8 cellular contexts compared by ENCODE assay signal in genomic region chr7:54664235-54665228, GRCh38.
A peak's percentile ranks its signal among the peaks of the same experiment; 100 is the strongest.
DNase-seq lines count a peak whose midpoint lies in the region; ATAC-seq, FAIRE-seq and TF ChIP-seq lines count a peak whose summit lies in the region.

No MANE protein-coding gene starts in this region.

- peak overlapping the region; percentile 29 for H3K4me3 Mint-ChIP-seq in stimulated activated effector memory CD8-positive, alpha-beta T cell treated with anti-CD3 and anti-CD28 coated beads, Interleukin-12 subunit alpha, Interleukin-12 subunit beta, amount 100 ng/mL, for 72 hours

- peaks cover 3% of the 10 kb centered on the region for H3K9me3 Mint-ChIP-seq in stimulated activated effector memory CD8-positive, alpha-beta T cell treated with anti-CD3 and anti-CD28 coated beads, Interleukin-12 subunit alpha, Interleukin-12 subunit beta, amount 100 ng/mL, for 72 hours

- peaks cover 17% of the 10 kb centered on the region for H3K4me1 Mint-ChIP-seq in stimulated activated effector memory CD8-positive, alpha-beta T cell treated with anti-CD3 and anti-CD28 coated beads, Interleukin-12 subunit alpha, Interleukin-12 subunit beta, amount 100 ng/mL, for 72 hours

- no peaks in the 10 kb centered on the region for H3K36me3 ChIP-seq in breast epithelium
- H3K36me3 ChIP-seq in kidney (ENCODE audit: control insufficient read depth in 1 of 2, insufficient read depth in 2 of 2, low read length in 2 of 2): no peaks in the 10 kb centered on the region

- H3K27ac Mint-ChIP-seq in stimulated activated effector memory CD8-positive, alpha-beta T cell treated with anti-CD3 and anti-CD28 coated beads, Interleukin-12 subunit alpha, Interleukin-12 subunit beta, amount 100 ng/mL, for 72 hours: no peak overlapping the region

- peaks cover 0 to 40% of the 10 kb centered on the region in 2 donors for H3K27me3 ChIP-seq in breast epithelium

- TF ChIP-seq POLR2A in breast epithelium (IDR thresholded peaks at IDR 0.05): no peak

- no peak for FAIRE-seq in kidney (lab: Jason Lieb, UNC)

- peak; percentile 83 for ATAC-seq in HG02970 (IDR thresholded peaks at IDR 0.05; ENCODE audit: low FRiP score, unreplicated experiment)
- ATAC-seq in stimulated activated effector memory CD8-positive, alpha-beta T cell treated with anti-CD3 and anti-CD28 coated beads, Interleukin-12 subunit alpha, Interleukin-12 subunit beta, amount 100 ng/mL, for 72 hours: peak; percentile 65

- peak; percentile 50 for TF ChIP-seq CTCF in GM13977 (IDR thresholded peaks at IDR 0.05; ENCODE audit: extremely low read depth, insufficient read depth, missing control alignments)
- TF ChIP-seq CTCF in breast epithelium (IDR thresholded peaks at IDR 0.05): peak in 1 of 3 donors; percentile 18
- TF ChIP-seq CTCF in kidney (IDR thresholded peaks at IDR 0.05; ENCODE audit: borderline replicate concordance, extremely low read depth, insufficient read depth): peak; percentile 50

- H3K27ac ChIP-seq in breast epithelium (no peak overlapping the region), kidney (ENCODE audit: low read depth in 2 of 2, low read length in 2 of 2) (no peak overlapping the region)

- H3K9ac ChIP-seq in kidney (ENCODE audit: low read length in 2 of 2): no peak overlapping the region

- no peaks in the 10 kb centered on the region for H3K4me1 ChIP-seq in breast epithelium
- H3K4me1 ChIP-seq in kidney (ENCODE audit: control insufficient read depth in 1 of 2, insufficient read depth in 1 of 2, low read depth in 1 of 2, low read length in 2 of 2): peaks cover 0 to 5% of the 10 kb centered on the region in 2 donors

- intact Hi-C loops in breast epithelium (cut with DNase I; ENCODE audit: low total_unique reads): no loop called here
- intact Hi-C loops in kidney (cut with DNase I): no loop called here

- H3K4me3 ChIP-seq in breast epithelium: peak overlapping the region; percentile 9 to 61 (median 36)
- H3K4me3 ChIP-seq in kidney (ENCODE audit: low read length in 2 of 2): peak overlapping the region; percentile 52

- DNase-seq in AG08396 (ENCODE audit: low spot score) (peak; percentile 69), GM13977 (ENCODE audit: low spot score) (peak; percentile 73), NCI-H524 treated with DMSO at 0.1 percent for 48 hours (lab: John Stamatoyannopoulos, UW) (peak; percentile 24), breast epithelium (ENCODE audit: low spot score in 2 of 2) (no peak), kidney (peak; percentile 85), KG1 (lab: John Stamatoyannopoulos, UW) (no peak)
- DNase-seq in stimulated activated effector memory CD8-positive, alpha-beta T cell treated with anti-CD3 and anti-CD28 coated beads, Interleukin-12 subunit alpha, Interleukin-12 subunit beta, amount 100 ng/mL, for 72 hours (ENCODE audit: low spot score in 2 of 2): no peak

- in situ Hi-C loops in GM13977 (cut with MboI; ENCODE audit: low pct_unique_long_range_greater_than_20kb, low sequenced_read_pairs, unreplicated experiment): no loop called here

- H3K36me3 Mint-ChIP-seq in stimulated activated effector memory CD8-positive, alpha-beta T cell treated with anti-CD3 and anti-CD28 coated beads, Interleukin-12 subunit alpha, Interleukin-12 subunit beta, amount 100 ng/mL, for 72 hours: no peaks in the 10 kb centered on the region

- H3K9me3 ChIP-seq in breast epithelium (no peaks in the 10 kb centered on the region), kidney (ENCODE audit: control insufficient read depth in 1 of 2, low read length in 2 of 2) (no peaks in the 10 kb centered on the region)

Comparison
In these comparisons a context has a peak if more than half of its experiments do, and no peak if none do; other contexts are left out.
1. DNase-seq: peak in AG08396 (single experiment), GM13977 (single experiment), NCI-H524 treated with DMSO at 0.1 percent for 48 hours (single experiment) and kidney (single experiment); none in breast epithelium (0 of 2), stimulated activated effector memory CD8-positive, alpha-beta T cell treated with anti-CD3 and anti-CD28 coated beads, Interleukin-12 subunit alpha, Interleukin-12 subunit beta, amount 100 ng/mL, for 72 hours (0 of 2) and KG1 (single experiment).